8 cellular contexts compared by ENCODE assay signal in the genomic region with DNA sequence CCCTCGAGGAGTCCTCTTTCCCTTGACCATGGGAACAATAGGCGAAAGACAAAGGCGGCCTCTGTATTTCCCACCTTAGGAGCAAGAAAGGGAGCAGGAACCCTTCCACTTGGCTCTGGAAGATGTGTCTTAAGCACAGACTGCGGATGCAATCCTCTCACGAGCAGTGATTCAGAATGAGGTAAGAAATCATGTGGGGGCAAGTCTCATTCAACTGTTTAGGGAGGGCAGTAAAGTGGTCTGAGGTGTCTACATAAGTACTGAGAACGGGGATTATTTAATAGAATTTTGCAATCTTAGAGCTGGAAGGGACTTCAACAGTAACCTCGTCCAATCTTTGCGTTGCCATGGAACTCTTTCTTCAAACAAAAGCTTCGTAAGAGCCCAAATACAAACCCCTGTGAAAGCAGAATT. TPM values are rescaled to one million over a fixed set of nuclear protein-coding genes. Genes with fewer than 3 reads are reported as not detected.
DNase-seq lines count a peak whose midpoint lies in the region; ATAC-seq, FAIRE-seq and TF ChIP-seq lines count a peak whose summit lies in the region.

No MANE protein-coding gene starts in this region.

- TF ChIP-seq CTCF in A549 (IDR thresholded peaks at IDR 0.05): no peak
- TF ChIP-seq CTCF in mucosa of descending colon (IDR thresholded peaks at IDR 0.05): no peak

- no peaks in the 10 kb centered on the region for H3K9me3 Mint-ChIP-seq in activated naive CD4-positive, alpha-beta T cell treated with anti-CD3 and anti-CD28 coated beads, Interleukin-2, amount 50 U/mL, for 72 hours

- H3K4me1 ChIP-seq in A549 (peaks cover 31% of the 10 kb centered on the region; the same call in 2 of the 3 replicates), mucosa of descending colon (ENCODE audit: low read depth) (peaks cover 12% of the 10 kb centered on the region)

- H3K4me3 ChIP-seq in A549 (no peak overlapping the region), mucosa of descending colon (no peak overlapping the region)

- peaks cover 0 to 4% of the 10 kb centered on the region in 2 donors for H3K36me3 Mint-ChIP-seq in activated naive CD4-positive, alpha-beta T cell treated with anti-CD3 and anti-CD28 coated beads, Interleukin-2, amount 50 U/mL, for 72 hours

- TF ChIP-seq RAD21 in A549 (conservative IDR thresholded peaks at IDR 0.05 in 1 of 2, IDR thresholded peaks at IDR 0.05 in 1 of 2): no peak

- peak overlapping the region; percentile 98 for H3K4me2 ChIP-seq in A549

- 59% methylated on average over 9 of the region's 9 CpGs for WGBS in A549 (ENCODE audit: missing lambda C conversion rate)

- POLR2A ChIA-PET in A549 (lab: Yijun Ruan, JAX): no interaction called here

- CTCF ChIA-PET in A549 (lab: Yijun Ruan, JAX): interaction anchor here (0.6 to 19.0 kb wide), 17 partner anchors 9 to 865 kb away, joined by 3 to 452 read pairs (median 6); a partner anchor contains a TSS

- H3K36me3 ChIP-seq in mucosa of descending colon (ENCODE audit: low read depth): no peaks in the 10 kb centered on the region

- H3K9me3 ChIP-seq in A549: no peaks in the 10 kb centered on the region
- no peaks in the 10 kb centered on the region for H3K9me3 ChIP-seq in mucosa of descending colon

- no peak for FAIRE-seq in A549 (lab: Jason Lieb, UNC)

- TF ChIP-seq EP300 in A549 (IDR thresholded peaks at IDR 0.05): no peak

- H3K27ac ChIP-seq in A549: peak overlapping the region; percentile 25 to 60; a peak in 4 of 6 replicates

- TF ChIP-seq POLR2A in A549 (IDR thresholded peaks at IDR 0.05; ENCODE audit: low read length): no peak

- intact Hi-C loops in mucosa of descending colon (cut with DNase I, micrococcal nuclease): loop anchor here (10.0 kb wide), 2 partner anchors 81 to 281 kb away; no protein-coding TSS in a partner anchor

- peak overlapping the region in 1 of 2 donors; percentile 44 for H3K27ac Mint-ChIP-seq in activated naive CD4-positive, alpha-beta T cell treated with anti-CD3 and anti-CD28 coated beads, Interleukin-2, amount 50 U/mL, for 72 hours

- ATAC-seq in A549: no peak
- ATAC-seq in mucosa of descending colon: peak; percentile 3
- ATAC-seq in activated naive CD4-positive, alpha-beta T cell treated with anti-CD3 and anti-CD28 coated beads, Interleukin-2, amount 50 U/mL, for 72 hours: no peak

- no peak for DNase-seq in A549 (ENCODE audit: low read depth in 1 of 2, low spot score in 1 of 2)
- peak; percentile 95 for DNase-seq in HT1080 (ENCODE audit: low read depth)
- peak; percentile 40 for DNase-seq in dermis blood vessel endothelial cell
- DNase-seq in mucosa of descending colon: no peak
- no peak for DNase-seq in activated CD4-positive, alpha-beta T cell treated with anti-CD3 and anti-CD28 coated beads, Interleukin-2, amount 50 U/mL, for 48 hours
- DNase-seq in activated naive CD4-positive, alpha-beta T cell treated with anti-CD3 and anti-CD28 coated beads, Interleukin-2, amount 50 U/mL, for 72 hours (ENCODE audit: low spot score in 2 of 2): no peak
- DNase-seq in activated gamma-delta T cell (lab: John Stamatoyannopoulos, UW): no peak
- no peak for DNase-seq in NCI-H2171 treated with DMSO at 0.1 percent for 48 hours (lab: John Stamatoyannopoulos, UW)

TF ChIP-seq in A549, 52 proteins besides CTCF, POLR2A, EP300 and RAD21 (continues in another document):
- TF ChIP-seq FOSB (CRISPR knock-in tag; IDR thresholded peaks at IDR 0.05) (no peak), HEYL (CRISPR knock-in tag; IDR thresholded peaks at IDR 0.05) (no peak), NFE2L2 (conservative IDR thresholded peaks at IDR 0.05; ENCODE audit: low read length) (no peak), KDM5A (IDR thresholded peaks at IDR 0.05) (no peak), BHLHE40 (IDR thresholded peaks at IDR 0.05; ENCODE audit: low read depth, low read length) (no peak), EHF (CRISPR knock-in tag; IDR thresholded peaks at IDR 0.05) (no peak), ESRRA (IDR thresholded peaks at IDR 0.05; ENCODE audit: borderline replicate concordance, low read length) (no peak), JUN (IDR thresholded peaks at IDR 0.05) (no peak), KDM1A (IDR thresholded peaks at IDR 0.05; ENCODE audit: low read depth) (no peak), CEBPB (IDR thresholded peaks at IDR 0.05) (no peak), MAZ (IDR thresholded peaks at IDR 0.05; ENCODE audit: borderline replicate concordance, low read depth, low read length) (no peak), RNF2 (IDR thresholded peaks at IDR 0.05; ENCODE audit: borderline replicate concordance, low read depth) (no peak), ZSCAN20 (CRISPR knock-in tag; IDR thresholded peaks at IDR 0.05) (no peak), CHD2 (IDR thresholded peaks at IDR 0.05; ENCODE audit: low read length, partially characterized antibody) (no peak), FOXS1 (CRISPR knock-in tag; IDR thresholded peaks at IDR 0.05) (no peak), JUNB (IDR thresholded peaks at IDR 0.05) (no peak), MYC (IDR thresholded peaks at IDR 0.05; ENCODE audit: borderline replicate concordance, low read length) (no peak)
- TF ChIP-seq, protein P1, sequence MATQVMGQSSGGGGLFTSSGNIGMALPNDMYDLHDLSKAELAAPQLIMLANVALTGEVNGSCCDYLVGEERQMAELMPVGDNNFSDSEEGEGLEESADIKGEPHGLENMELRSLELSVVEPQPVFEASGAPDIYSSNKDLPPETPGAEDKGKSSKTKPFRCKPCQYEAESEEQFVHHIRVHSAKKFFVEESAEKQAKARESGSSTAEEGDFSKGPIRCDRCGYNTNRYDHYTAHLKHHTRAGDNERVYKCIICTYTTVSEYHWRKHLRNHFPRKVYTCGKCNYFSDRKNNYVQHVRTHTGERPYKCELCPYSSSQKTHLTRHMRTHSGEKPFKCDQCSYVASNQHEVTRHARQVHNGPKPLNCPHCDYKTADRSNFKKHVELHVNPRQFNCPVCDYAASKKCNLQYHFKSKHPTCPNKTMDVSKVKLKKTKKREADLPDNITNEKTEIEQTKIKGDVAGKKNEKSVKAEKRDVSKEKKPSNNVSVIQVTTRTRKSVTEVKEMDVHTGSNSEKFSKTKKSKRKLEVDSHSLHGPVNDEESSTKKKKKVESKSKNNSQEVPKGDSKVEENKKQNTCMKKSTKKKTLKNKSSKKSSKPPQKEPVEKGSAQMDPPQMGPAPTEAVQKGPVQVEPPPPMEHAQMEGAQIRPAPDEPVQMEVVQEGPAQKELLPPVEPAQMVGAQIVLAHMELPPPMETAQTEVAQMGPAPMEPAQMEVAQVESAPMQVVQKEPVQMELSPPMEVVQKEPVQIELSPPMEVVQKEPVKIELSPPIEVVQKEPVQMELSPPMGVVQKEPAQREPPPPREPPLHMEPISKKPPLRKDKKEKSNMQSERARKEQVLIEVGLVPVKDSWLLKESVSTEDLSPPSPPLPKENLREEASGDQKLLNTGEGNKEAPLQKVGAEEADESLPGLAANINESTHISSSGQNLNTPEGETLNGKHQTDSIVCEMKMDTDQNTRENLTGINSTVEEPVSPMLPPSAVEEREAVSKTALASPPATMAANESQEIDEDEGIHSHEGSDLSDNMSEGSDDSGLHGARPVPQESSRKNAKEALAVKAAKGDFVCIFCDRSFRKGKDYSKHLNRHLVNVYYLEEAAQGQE (IDR thresholded peaks at IDR 0.05): no peak

RNA-seq across cellular contexts. Expression of a gene that starts 1.6 kb away (rescaled TPM):
- polyA plus RNA-seq in A549 (2011; rRNA removed) (7.3 and 9.3 TPM in 2 replicates), A549 (2017; fragmentation: RNase III; extraction: RNeasy Plus Mini Kit Qiagen cat#74134 plus additional on column Dnase treatment) (8.2 to 8.8 TPM (median 8.7 TPM) in 3 replicates)
- polyA plus RNA-seq in A549 (2012; cell fraction: cytosol; rRNA removed): 1.8 and 2.1 TPM in 2 replicates
- 2.0 and 2.6 TPM in 2 replicates for polyA plus RNA-seq in A549 (2012; cell fraction: nucleus; rRNA removed)
- 8.5 and 10.5 TPM in 2 replicates for polyA minus RNA-seq in A549 (2011; rRNA and poly(A)+ RNA removed)
- total RNA-seq in HT1080 (2014; rRNA removed; shearing (Covaris generic)): 40.4 and 43.0 TPM in 2 replicates
- polyA plus RNA-seq in HT1080 (2015; cell fraction: cytosol; rRNA removed): 22.8 and 25.1 TPM in 2 replicates
- polyA plus RNA-seq in HT1080 (2015; cell fraction: nucleus; rRNA removed): 34.3 and 35.3 TPM in 2 replicates
- total RNA-seq in dermis blood vessel endothelial cell (11.4 and 12.6 TPM in 2 replicates), mucosa of descending colon (1 to 10 TPM in 2 of 3 donors, under 1 TPM in 1; 0.61 to 4.7 (median 1.4) TPM)
- 10 to 100 TPM in 1 of 2 donors, 1 to 10 TPM in 1; 2.8 to 12.8 TPM for total RNA-seq in activated naive CD4-positive, alpha-beta T cell treated with anti-CD3 and anti-CD28 coated beads, Interleukin-2, amount 50 U/mL, for 72 hours

RNA-seq across cellular contexts. Expression of a gene that starts 21.4 kb away (rescaled TPM):
- polyA plus RNA-seq in A549 (2011; rRNA removed): 63.2 and 72.6 TPM in 2 replicates
- polyA plus RNA-seq in A549 (2012; cell fraction: cytosol; rRNA removed): 45.6 and 50.6 TPM in 2 replicates
- 39.4 and 47.8 TPM in 2 replicates for polyA plus RNA-seq in A549 (2012; cell fraction: nucleus; rRNA removed)
- polyA plus RNA-seq in A549 (2017; fragmentation: RNase III; extraction: RNeasy Plus Mini Kit Qiagen cat#74134 plus additional on column Dnase treatment): 31.8 to 32.7 TPM (median 32.5 TPM) in 3 replicates
- polyA minus RNA-seq in A549 (2011; rRNA and poly(A)+ RNA removed): 34.0 and 46.7 TPM in 2 replicates
- 66.6 and 83.6 TPM in 2 replicates for total RNA-seq in HT1080 (2014; rRNA removed; shearing (Covaris generic))
- 73.8 and 80.9 TPM in 2 replicates for polyA plus RNA-seq in HT1080 (2015; cell fraction: cytosol; rRNA removed)
- 81.7 and 88.2 TPM in 2 replicates for polyA plus RNA-seq in HT1080 (2015; cell fraction: nucleus; rRNA removed)
- 66.1 and 69.9 TPM in 2 replicates for total RNA-seq in dermis blood vessel endothelial cell
- 10 to 100 TPM; 36.8 to 47.8 (median 43.9) TPM for total RNA-seq in mucosa of descending colon
- 100 to 1,000 TPM in 1 of 2 donors, 10 to 100 TPM in 1; 87.1 to 111 TPM for total RNA-seq in activated naive CD4-positive, alpha-beta T cell treated with anti-CD3 and anti-CD28 coated beads, Interleukin-2, amount 50 U/mL, for 72 hours

RNA-seq across cellular contexts. Expression of a gene that starts 51.0 kb away (rescaled TPM):
- polyA plus RNA-seq in A549 (2011; rRNA removed) (37.2 and 48.5 TPM in 2 replicates), A549 (2017; fragmentation: RNase III; extraction: RNeasy Plus Mini Kit Qiagen cat#74134 plus additional on column Dnase treatment) (36.5 to 43.8 TPM (median 43.0 TPM) in 3 replicates)
- 34.3 and 42.5 TPM in 2 replicates for polyA plus RNA-seq in A549 (2012; cell fraction: cytosol; rRNA removed)
- 62.0 and 66.6 TPM in 2 replicates for polyA plus RNA-seq in A549 (2012; cell fraction: nucleus; rRNA removed)
- 49.2 and 51.4 TPM in 2 replicates for polyA minus RNA-seq in A549 (2011; rRNA and poly(A)+ RNA removed)
- 41.7 and 51.1 TPM in 2 replicates for total RNA-seq in HT1080 (2014; rRNA removed; shearing (Covaris generic))
- polyA plus RNA-seq in HT1080 (2015; cell fraction: cytosol; rRNA removed): 52.6 and 58.3 TPM in 2 replicates
- polyA plus RNA-seq in HT1080 (2015; cell fraction: nucleus; rRNA removed): 50.6 and 51.9 TPM in 2 replicates
- total RNA-seq in dermis blood vessel endothelial cell (33.7 and 50.8 TPM in 2 replicates), mucosa of descending colon (10 to 100 TPM; 68.4 to 75.2 (median 72.1) TPM)
- total RNA-seq in activated naive CD4-positive, alpha-beta T cell treated with anti-CD3 and anti-CD28 coated beads, Interleukin-2, amount 50 U/mL, for 72 hours: 100 to 1,000 TPM in 1 of 2 donors, 10 to 100 TPM in 1; 69.4 to 116 TPM

Comparison
In these comparisons a context has a peak if more than half of its experiments do, and no peak if none do; other contexts are left out.
1. DNase-seq: peak in HT1080 (single experiment) and dermis blood vessel endothelial cell (single experiment); none in A549 (0 of 2), mucosa of descending colon (0 of 3), activated CD4-positive, alpha-beta T cell treated with anti-CD3 and anti-CD28 coated beads, Interleukin-2, amount 50 U/mL, for 48 hours (0 of 2), activated naive CD4-positive, alpha-beta T cell treated with anti-CD3 and anti-CD28 coated beads, Interleukin-2, amount 50 U/mL, for 72 hours (0 of 2), activated gamma-delta T cell (single experiment) and NCI-H2171 treated with DMSO at 0.1 percent for 48 hours (single experiment).